In the genomic region with DNA sequence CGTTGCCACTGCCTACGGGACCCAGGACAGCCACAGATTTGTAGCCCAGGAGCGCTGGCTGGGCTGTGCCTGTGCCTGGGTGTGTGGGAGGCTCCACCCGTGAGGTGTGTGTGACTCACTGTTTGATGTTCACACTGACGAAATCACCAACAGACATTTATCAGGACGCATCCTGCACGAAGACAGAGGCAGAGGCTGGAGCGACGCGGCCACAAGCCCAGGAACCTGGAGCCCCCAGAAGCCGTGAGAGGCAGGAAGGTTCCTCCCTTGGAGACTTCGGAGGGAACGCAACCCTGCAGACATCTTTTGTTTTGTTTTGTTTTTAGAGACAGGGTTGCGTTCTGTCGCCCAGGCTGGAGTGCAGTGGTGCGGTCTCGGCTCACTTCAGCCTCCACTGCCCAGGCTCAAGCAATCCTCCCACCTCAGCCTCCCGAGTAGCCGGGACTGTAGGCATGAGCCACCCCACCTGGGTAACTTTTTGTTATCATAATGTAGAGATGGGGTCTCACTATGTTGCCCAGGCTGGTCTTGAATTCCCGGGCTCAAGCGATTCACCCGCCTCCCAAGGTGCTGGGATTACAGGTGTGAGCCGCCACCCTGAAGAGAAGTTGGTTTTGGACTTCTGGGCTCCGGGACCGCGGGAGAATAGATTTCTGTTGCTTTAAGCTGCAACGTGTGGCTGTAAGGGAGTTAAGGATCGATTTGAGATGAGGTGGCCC, we compare ENCODE assay signal across 1 cellular context.
TF ChIP-seq lines count a peak whose summit lies in the region.

No MANE protein-coding gene starts in this region.

TF ChIP-seq in HEK293, 187 proteins besides CTCF, POLR2A, EP300 and RAD21 (continued from another document and continues in another):
- TF ChIP-seq, protein P1, sequence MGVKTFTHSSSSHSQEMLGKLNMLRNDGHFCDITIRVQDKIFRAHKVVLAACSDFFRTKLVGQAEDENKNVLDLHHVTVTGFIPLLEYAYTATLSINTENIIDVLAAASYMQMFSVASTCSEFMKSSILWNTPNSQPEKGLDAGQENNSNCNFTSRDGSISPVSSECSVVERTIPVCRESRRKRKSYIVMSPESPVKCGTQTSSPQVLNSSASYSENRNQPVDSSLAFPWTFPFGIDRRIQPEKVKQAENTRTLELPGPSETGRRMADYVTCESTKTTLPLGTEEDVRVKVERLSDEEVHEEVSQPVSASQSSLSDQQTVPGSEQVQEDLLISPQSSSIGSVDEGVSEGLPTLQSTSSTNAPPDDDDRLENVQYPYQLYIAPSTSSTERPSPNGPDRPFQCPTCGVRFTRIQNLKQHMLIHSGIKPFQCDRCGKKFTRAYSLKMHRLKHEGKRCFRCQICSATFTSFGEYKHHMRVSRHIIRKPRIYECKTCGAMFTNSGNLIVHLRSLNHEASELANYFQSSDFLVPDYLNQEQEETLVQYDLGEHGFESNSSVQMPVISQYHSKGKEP (tag by site-specific recombination; IDR thresholded peaks at IDR 0.05) = no peak
- TF ChIP-seq ZNF292 (tag by site-specific recombination; IDR thresholded peaks at IDR 0.05; ENCODE audit: borderline replicate concordance, low read depth) = no peak
- no peak for TF ChIP-seq ZSCAN30 (tag by site-specific recombination; IDR thresholded peaks at IDR 0.05)
- TF ChIP-seq ZNF416 (tag by site-specific recombination; IDR thresholded peaks at IDR 0.05) = no peak
- TF ChIP-seq ZNF335 (tag by site-specific recombination; conservative IDR thresholded peaks at IDR 0.05) = no peak
- TF ChIP-seq ZNF394 (tag by site-specific recombination; IDR thresholded peaks at IDR 0.05; ENCODE audit: borderline replicate concordance) = no peak
- no peak for TF ChIP-seq SALL2 (tag by site-specific recombination; IDR thresholded peaks at IDR 0.05; ENCODE audit: borderline replicate concordance)
- TF ChIP-seq ZFP3 (tag by site-specific recombination; IDR thresholded peaks at IDR 0.05; ENCODE audit: low read depth) = no peak
- TF ChIP-seq YY1 (tag by site-specific recombination; IDR thresholded peaks at IDR 0.05) = no peak
- TF ChIP-seq ZNF510 (tag by site-specific recombination; IDR thresholded peaks at IDR 0.05; ENCODE audit: insufficient replicate concordance) = no peak
- no peak for TF ChIP-seq ZSCAN16 (tag by site-specific recombination; IDR thresholded peaks at IDR 0.05)
- TF ChIP-seq ZNF23 (tag by site-specific recombination; IDR thresholded peaks at IDR 0.05; ENCODE audit: borderline replicate concordance) = no peak
- no peak for TF ChIP-seq HOXA7 (CRISPR knock-in tag; IDR thresholded peaks at IDR 0.05; ENCODE audit: borderline replicate concordance)
- TF ChIP-seq, protein P2, sequence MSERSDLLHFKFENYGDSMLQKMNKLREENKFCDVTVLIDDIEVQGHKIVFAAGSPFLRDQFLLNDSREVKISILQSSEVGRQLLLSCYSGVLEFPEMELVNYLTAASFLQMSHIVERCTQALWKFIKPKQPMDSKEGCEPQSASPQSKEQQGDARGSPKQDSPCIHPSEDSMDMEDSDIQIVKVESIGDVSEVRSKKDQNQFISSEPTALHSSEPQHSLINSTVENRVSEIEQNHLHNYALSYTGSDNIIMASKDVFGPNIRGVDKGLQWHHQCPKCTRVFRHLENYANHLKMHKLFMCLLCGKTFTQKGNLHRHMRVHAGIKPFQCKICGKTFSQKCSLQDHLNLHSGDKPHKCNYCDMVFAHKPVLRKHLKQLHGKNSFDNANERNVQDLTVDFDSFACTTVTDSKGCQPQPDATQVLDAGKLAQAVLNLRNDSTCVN (tag by site-specific recombination; optimal IDR thresholded peaks at IDR 0.05) = no peak
- TF ChIP-seq ZNF184 (tag by site-specific recombination; IDR thresholded peaks at IDR 0.05) = no peak
- TF ChIP-seq, protein P3, sequence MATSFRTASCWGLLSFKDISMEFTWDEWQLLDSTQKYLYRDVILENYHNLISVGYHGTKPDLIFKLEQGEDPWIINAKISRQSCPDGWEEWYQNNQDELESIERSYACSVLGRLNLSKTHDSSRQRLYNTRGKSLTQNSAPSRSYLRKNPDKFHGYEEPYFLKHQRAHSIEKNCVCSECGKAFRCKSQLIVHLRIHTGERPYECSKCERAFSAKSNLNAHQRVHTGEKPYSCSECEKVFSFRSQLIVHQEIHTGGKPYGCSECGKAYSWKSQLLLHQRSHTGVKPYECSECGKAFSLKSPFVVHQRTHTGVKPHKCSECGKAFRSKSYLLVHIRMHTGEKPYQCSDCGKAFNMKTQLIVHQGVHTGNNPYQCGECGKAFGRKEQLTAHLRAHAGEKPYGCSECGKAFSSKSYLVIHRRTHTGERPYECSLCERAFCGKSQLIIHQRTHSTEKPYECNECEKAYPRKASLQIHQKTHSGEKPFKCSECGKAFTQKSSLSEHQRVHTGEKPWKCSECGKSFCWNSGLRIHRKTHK (tag by site-specific recombination; IDR thresholded peaks at IDR 0.05) = no peak
- TF ChIP-seq, protein P4, sequence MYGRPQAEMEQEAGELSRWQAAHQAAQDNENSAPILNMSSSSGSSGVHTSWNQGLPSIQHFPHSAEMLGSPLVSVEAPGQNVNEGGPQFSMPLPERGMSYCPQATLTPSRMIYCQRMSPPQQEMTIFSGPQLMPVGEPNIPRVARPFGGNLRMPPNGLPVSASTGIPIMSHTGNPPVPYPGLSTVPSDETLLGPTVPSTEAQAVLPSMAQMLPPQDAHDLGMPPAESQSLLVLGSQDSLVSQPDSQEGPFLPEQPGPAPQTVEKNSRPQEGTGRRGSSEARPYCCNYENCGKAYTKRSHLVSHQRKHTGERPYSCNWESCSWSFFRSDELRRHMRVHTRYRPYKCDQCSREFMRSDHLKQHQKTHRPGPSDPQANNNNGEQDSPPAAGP (tag by site-specific recombination; IDR thresholded peaks at IDR 0.05) = peak; percentile 42; the same call in 1 of the 2 replicates
- TF ChIP-seq IKZF3 (tag by site-specific recombination; IDR thresholded peaks at IDR 0.05) = no peak
- TF ChIP-seq PRDM2 (tag by site-specific recombination; IDR thresholded peaks at IDR 0.05; ENCODE audit: borderline replicate concordance) = no peak
- TF ChIP-seq YY2 (tag by site-specific recombination; IDR thresholded peaks at IDR 0.05) = no peak
- no peak for TF ChIP-seq ZNF311 (tag by site-specific recombination; IDR thresholded peaks at IDR 0.05; ENCODE audit: borderline replicate concordance)
- TF ChIP-seq ZBTB6 (tag by site-specific recombination; IDR thresholded peaks at IDR 0.05) = no peak
- TF ChIP-seq ZNF366 (tag by site-specific recombination; conservative IDR thresholded peaks at IDR 0.05) = no peak
- no peak for TF ChIP-seq ZNF324 (tag by site-specific recombination; IDR thresholded peaks at IDR 0.05)
- no peak for TF ChIP-seq ZNF223 (tag by site-specific recombination; IDR thresholded peaks at IDR 0.05)
- no peak for TF ChIP-seq ZNF248 (tag by site-specific recombination; IDR thresholded peaks at IDR 0.05)
- no peak for TF ChIP-seq ZNF350 (tag by site-specific recombination; IDR thresholded peaks at IDR 0.05)
- no peak for TF ChIP-seq ZNF211 (tag by site-specific recombination; IDR thresholded peaks at IDR 0.05; ENCODE audit: low read depth)
- TF ChIP-seq, protein P5, sequence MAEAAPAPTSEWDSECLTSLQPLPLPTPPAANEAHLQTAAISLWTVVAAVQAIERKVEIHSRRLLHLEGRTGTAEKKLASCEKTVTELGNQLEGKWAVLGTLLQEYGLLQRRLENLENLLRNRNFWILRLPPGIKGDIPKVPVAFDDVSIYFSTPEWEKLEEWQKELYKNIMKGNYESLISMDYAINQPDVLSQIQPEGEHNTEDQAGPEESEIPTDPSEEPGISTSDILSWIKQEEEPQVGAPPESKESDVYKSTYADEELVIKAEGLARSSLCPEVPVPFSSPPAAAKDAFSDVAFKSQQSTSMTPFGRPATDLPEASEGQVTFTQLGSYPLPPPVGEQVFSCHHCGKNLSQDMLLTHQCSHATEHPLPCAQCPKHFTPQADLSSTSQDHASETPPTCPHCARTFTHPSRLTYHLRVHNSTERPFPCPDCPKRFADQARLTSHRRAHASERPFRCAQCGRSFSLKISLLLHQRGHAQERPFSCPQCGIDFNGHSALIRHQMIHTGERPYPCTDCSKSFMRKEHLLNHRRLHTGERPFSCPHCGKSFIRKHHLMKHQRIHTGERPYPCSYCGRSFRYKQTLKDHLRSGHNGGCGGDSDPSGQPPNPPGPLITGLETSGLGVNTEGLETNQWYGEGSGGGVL (tag by site-specific recombination; IDR thresholded peaks at IDR 0.05) = no peak
- TF ChIP-seq ZFP37 (tag by site-specific recombination; IDR thresholded peaks at IDR 0.05) = no peak
- TF ChIP-seq GLIS2 (tag by site-specific recombination; IDR thresholded peaks at IDR 0.05) = no peak
- peak; percentile 59; the same call in 1 of the 2 replicates for TF ChIP-seq ZNF18 (tag by site-specific recombination; IDR thresholded peaks at IDR 0.05)
- TF ChIP-seq ZNF791 (tag by site-specific recombination; IDR thresholded peaks at IDR 0.05) = no peak
- no peak for TF ChIP-seq ZNF548 (tag by site-specific recombination; IDR thresholded peaks at IDR 0.05)
- no peak for TF ChIP-seq ZBTB7A (tag by site-specific recombination; IDR thresholded peaks at IDR 0.05; ENCODE audit: low read depth)
- peak; percentile 53; the same call in 1 of the 2 replicates for TF ChIP-seq KLF1 (tag by site-specific recombination; IDR thresholded peaks at IDR 0.05)
- TF ChIP-seq GFI1B (tag by site-specific recombination; IDR thresholded peaks at IDR 0.05) = no peak
- TF ChIP-seq ZNF645 (tag by site-specific recombination; IDR thresholded peaks at IDR 0.05) = no peak
- no peak for TF ChIP-seq TCF7L2 (IDR thresholded peaks at IDR 0.05; ENCODE audit: borderline replicate concordance, low read depth, low read length)
